In the genomic region with DNA sequence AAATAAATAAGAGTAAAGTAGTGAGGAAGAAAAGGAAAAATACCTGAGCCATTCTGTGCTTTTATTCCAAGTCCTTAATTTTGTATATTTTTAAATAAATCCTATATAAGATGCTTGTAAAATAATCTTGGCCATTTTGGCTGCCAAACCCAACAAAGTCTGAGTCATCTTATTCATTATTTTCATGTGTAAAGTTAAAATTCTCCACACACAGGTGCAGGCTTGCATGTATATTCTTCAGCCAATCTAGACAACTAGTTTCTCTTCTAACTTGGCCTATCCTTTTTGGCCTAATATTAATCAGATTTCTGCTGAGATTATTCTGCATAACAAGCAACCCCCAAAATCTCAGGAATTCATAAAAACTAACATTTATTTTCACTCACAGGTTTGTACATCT, we compare ENCODE assay signal across 25 cellular contexts.
"Had no signal": no experiment of that assay in that cellular context is flagged by ENCODE, and none has a peak within 500 bp of the region (broad histone marks: within the 10 kb centered on the region; RNA-seq: fewer than 3 reads in every experiment).

No MANE protein-coding gene starts in this region.

- H3K4me3 Mint-ChIP-seq: effector memory CD8-positive, alpha-beta T cell; mesothelial cell of epicardium; naive B cell; natural killer cell treated with Interleukin-12 subunit alpha and Interleukin-12 subunit beta and Interleukin-15 and Interleukin-18, amount 100 ng/mL, for 72 hours; neural crest cell had no signal

- H3K9me3 Mint-ChIP-seq: effector memory CD8-positive, alpha-beta T cell; mesothelial cell of epicardium; natural killer cell treated with Interleukin-12 subunit alpha and Interleukin-12 subunit beta and Interleukin-15 and Interleukin-18, amount 100 ng/mL, for 72 hours; neural crest cell had no signal

- ATAC-seq: effector memory CD8-positive, alpha-beta T cell; gastrocnemius medialis; left lung; mucosa of descending colon; natural killer cell treated with Interleukin-12 subunit alpha and Interleukin-12 subunit beta and Interleukin-15 and Interleukin-18, amount 100 ng/mL, for 72 hours; sciatic nerve had no signal

- H3K4me1 ChIP-seq: gastrocnemius medialis, left lung, prostate gland, right atrium auricular region, thyroid gland, vagina had no signal

- H3K4me1 Mint-ChIP-seq: naive B cell had no signal

- H3K27ac Mint-ChIP-seq: effector memory CD8-positive, alpha-beta T cell; mesothelial cell of epicardium; naive B cell; natural killer cell treated with Interleukin-12 subunit alpha and Interleukin-12 subunit beta and Interleukin-15 and Interleukin-18, amount 100 ng/mL, for 72 hours had no signal

- H3K4me3 ChIP-seq: gastrocnemius medialis, left lung, mucosa of descending colon, prostate gland, right atrium auricular region, smooth muscle cell, stomach, thyroid gland, vagina had no signal

- H3K27ac ChIP-seq: gastrocnemius medialis, left lung, prostate gland, right atrium auricular region, stomach, thyroid gland, vagina had no signal

- H3K36me3 Mint-ChIP-seq: mesothelial cell of epicardium; naive B cell; natural killer cell treated with Interleukin-12 subunit alpha and Interleukin-12 subunit beta and Interleukin-15 and Interleukin-18, amount 100 ng/mL, for 72 hours had no signal

- DNase-seq: cortex of kidney; effector memory CD8-positive, alpha-beta T cell; gastrocnemius medialis; head of caudate nucleus; kidney; left lung; mesenchymal stem cell; mucosa of descending colon; naive B cell; stimulated activated CD4-positive, alpha-beta T cell treated with anti-CD3 and anti-CD28 coated beads, Interleukin-12 subunit alpha, Interleukin-12 subunit beta, amount 100 ng/mL, for 4 hours; stimulated activated CD4-positive, alpha-beta T cell treated with anti-CD3 and anti-CD28 coated beads, Interleukin-1b, Interleukin-23, amount 100 ng/mL, for 48 hours; stimulated activated CD4-positive, alpha-beta T cell treated with anti-CD3 and anti-CD28 coated beads, Interleukin-4, amount 100 ng/mL, for 1 hour; stimulated activated CD8-positive, alpha-beta memory T cell treated with anti-CD3 and anti-CD28 coated beads, Interleukin-4, amount 100 ng/mL, for 48 hours; stimulated activated naive CD4-positive, alpha-beta T cell treated with Interleukin-2 at 50 U/mL for 16 hours; stomach; trophoblast cell had no signal

- H3K4me2 ChIP-seq: smooth muscle cell had no signal

- H3K36me3 ChIP-seq: gastrocnemius medialis, left lung, prostate gland, right atrium auricular region, stomach, thyroid gland, vagina had no signal

- H3K27me3 ChIP-seq: gastrocnemius medialis, left lung, right atrium auricular region, stomach, thyroid gland, vagina had no signal
